ENCODE assay signal across 10 cellular contexts in genomic region chr14:85534435-85534834, GRCh38. TPM values are rescaled to one million over a fixed set of nuclear protein-coding genes. Genes with fewer than 3 reads are reported as not detected.
DNase-seq lines count a peak whose midpoint lies in the region; ATAC-seq and TF ChIP-seq lines count a peak whose summit lies in the region.
"Had no signal": no experiment of that assay in that cellular context is flagged by ENCODE, and none has a peak within 500 bp of the region (broad histone marks: within the 10 kb centered on the region; RNA-seq: fewer than 3 reads in every experiment).

No MANE protein-coding gene starts in this region.

- DNase-seq in cardiac muscle cell (ENCODE audit: low read depth in 1 of 2, low spot score in 1 of 2) (peak; percentile 42 to 46), cardiac septum (ENCODE audit: low spot score) (no peak), ecto neural progenitor cell (ENCODE audit: low spot score) (peak; percentile 49), mesothelial cell of epicardium (ENCODE audit: low spot score in 2 of 2, unreplicated experiment in 2 of 2) (no peak), uterus (peak in 1 of 2 donors; percentile 16), NCI-H1930 (lab: John Stamatoyannopoulos, UW) (no peak), MV-4-11 (lab: John Stamatoyannopoulos, UW) (no peak), T-cell (no peak)
- DNase-seq: activated CD4-positive, CD25-positive, alpha-beta regulatory T cell; CD8-positive, alpha-beta memory T cell had no signal

- POLR2A ChIA-PET in T-cell (lab: Charles Lee) = interaction anchor here in 1 of 2 donors (0.5 kb wide), 1 partner anchor 126 kb away, joined by 4 read pairs; no protein-coding TSS in a partner anchor

- H3K27me3 Mint-ChIP-seq in mesothelial cell of epicardium (ENCODE audit: low read depth) (no peaks in the 10 kb centered on the region), T-cell (peaks cover 51 to 56% of the 10 kb centered on the region in 2 donors)

- ATAC-seq in T-cell (replicated peaks in 1 of 4) = no peak

- H3K36me3 Mint-ChIP-seq in mesothelial cell of epicardium = no peaks in the 10 kb centered on the region
- no peaks in the 10 kb centered on the region for H3K36me3 Mint-ChIP-seq in T-cell

- H3K4me1 Mint-ChIP-seq in mesothelial cell of epicardium (peaks cover 69% of the 10 kb centered on the region), T-cell (peaks cover 7 to 12% (median 9%) of the 10 kb centered on the region in 3 donors)

- no peaks in the 10 kb centered on the region for H3K9me3 ChIP-seq in cardiac muscle cell (ENCODE audit: low read depth)
- no peaks in the 10 kb centered on the region for H3K9me3 ChIP-seq in uterus

- H3K27ac Mint-ChIP-seq in mesothelial cell of epicardium = peak overlapping the region; percentile 70
- no peak overlapping the region for H3K27ac Mint-ChIP-seq in T-cell
- H3K27ac Mint-ChIP-seq: CD8-positive, alpha-beta memory T cell had no signal

- H3K4me3 Mint-ChIP-seq in mesothelial cell of epicardium = peak overlapping the region; percentile 81
- H3K4me3 Mint-ChIP-seq in T-cell = no peak overlapping the region
- H3K4me3 Mint-ChIP-seq: CD8-positive, alpha-beta memory T cell had no signal

- intact Hi-C loops in cardiac septum (cut with DNase I) (loop anchor here (10.0 kb wide), 1 partner anchor 340 kb away; no protein-coding TSS in a partner anchor), uterus (cut with DNase I; ENCODE audit: low total_unique reads) (no loop called here)

- CTCF ChIA-PET in T-cell (lab: Charles Lee) = interaction anchor here (0.9 to 1.2 kb wide), 2 partner anchors 10 to 13 kb away, joined by 3 read pairs; no protein-coding TSS in a partner anchor

- peak overlapping the region; percentile 65 for H3K4me3 ChIP-seq in cardiac muscle cell
- H3K4me3 ChIP-seq in uterus = peak overlapping the region; percentile 57 to 83

- no peak for TF ChIP-seq POLR2A in uterus (IDR thresholded peaks at IDR 0.05)

- TF ChIP-seq CTCF in cardiac muscle cell (IDR thresholded peaks at IDR 0.05; ENCODE audit: low read depth, low read length) (no peak), mesothelial cell of epicardium (IDR thresholded peaks at IDR 0.05; ENCODE audit: unreplicated experiment) (no peak), uterus (IDR thresholded peaks at IDR 0.05) (no peak)

- no peaks in the 10 kb centered on the region for H3K36me3 ChIP-seq in cardiac muscle cell
- H3K36me3 ChIP-seq in uterus = no peaks in the 10 kb centered on the region

- H3K27me3 ChIP-seq in cardiac muscle cell (peaks cover 36% of the 10 kb centered on the region), uterus (no peaks in the 10 kb centered on the region)

- H3K4me1 ChIP-seq in cardiac muscle cell (ENCODE audit: low read depth) = peaks cover 8% of the 10 kb centered on the region
- H3K4me1 ChIP-seq in uterus = no peaks in the 10 kb centered on the region

- H3K9me3 Mint-ChIP-seq in mesothelial cell of epicardium (no peaks in the 10 kb centered on the region), T-cell (peaks cover 0 to 4% (median 0%) of the 10 kb centered on the region in 3 donors)

- H3K27ac ChIP-seq in cardiac muscle cell (no peak overlapping the region), uterus (peak overlapping the region; percentile 67 to 71)

RNA-seq across cellular contexts. Expression of gene FLRT2, which starts 4.5 kb away (rescaled TPM):
- total RNA-seq in cardiac muscle cell = 5.8 and 10.1 TPM in 2 replicates
- polyA plus RNA-seq in cardiac muscle cell = 2.6 and 5.2 TPM in 2 replicates
- 6.3 TPM for total RNA-seq in cardiac septum
- total RNA-seq in mesothelial cell of epicardium = 143 to 150 TPM (median 148 TPM) in 3 replicates
- total RNA-seq in uterus = 10 to 100 TPM in 2 of 4 donors, 1 to 10 TPM in 2; 2.1 to 72.4 (median 9.6) TPM
- under 1 TPM in 3 of 5 donors, not detected in 2; 0.03 to 0.35 (median 0.06) TPM for total RNA-seq in T-cell
- total RNA-seq: CD8-positive, alpha-beta memory T cell had no signal
- polyA plus RNA-seq: CD8-positive, alpha-beta memory T cell had no signal

Comparison
In these comparisons a context has a peak if more than half of its experiments do, and no peak if none do; other contexts are left out.
1. DNase-seq: peak in cardiac muscle cell (2 of 2) and ecto neural progenitor cell (single experiment); none in cardiac septum (single experiment), mesothelial cell of epicardium (0 of 2), NCI-H1930 (0 of 2), MV-4-11 (single experiment) and T-cell (0 of 34).